1 cellular context compared by ENCODE assay signal in the genomic region with DNA sequence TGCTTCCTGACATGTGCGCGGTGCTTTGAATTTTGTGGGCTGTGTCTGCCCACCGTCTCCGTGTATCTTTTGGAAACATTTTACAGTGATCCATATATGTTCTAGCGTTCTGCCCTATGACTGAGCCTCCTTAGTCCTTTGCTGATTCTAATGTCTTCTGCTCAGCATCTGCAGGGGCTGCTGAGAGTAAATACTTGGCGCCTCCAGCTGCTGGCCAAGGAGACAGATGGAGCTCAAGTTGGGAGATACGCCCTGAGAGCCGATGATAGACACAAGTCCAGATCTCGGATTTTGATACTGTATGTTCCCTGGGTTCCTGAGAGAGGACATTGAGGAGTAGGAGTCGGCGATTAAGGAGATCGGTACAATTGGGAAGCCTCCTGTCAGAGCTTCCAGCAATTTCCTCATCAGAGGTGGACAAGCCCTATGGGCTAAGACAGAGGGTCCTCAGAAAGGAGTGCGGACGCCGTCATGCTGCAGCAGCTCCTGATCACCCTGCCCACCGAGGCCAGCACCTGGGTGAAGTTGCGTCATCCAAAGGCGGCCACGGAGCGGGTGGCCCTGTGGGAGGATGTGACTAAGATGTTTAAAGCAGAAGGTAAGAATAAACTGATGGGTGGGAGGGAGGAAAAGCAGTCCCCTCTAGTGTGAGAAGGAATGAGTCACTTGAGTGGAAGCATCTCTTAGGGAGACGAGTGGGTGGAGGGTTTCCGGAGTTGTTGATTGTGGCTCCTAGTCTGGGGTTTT.
TF ChIP-seq lines count a peak whose summit lies in the region.

No MANE protein-coding gene starts in this region.

TF ChIP-seq in H1, 55 proteins besides CTCF, POLR2A, EP300 and RAD21:
- TF ChIP-seq, protein P1, sequence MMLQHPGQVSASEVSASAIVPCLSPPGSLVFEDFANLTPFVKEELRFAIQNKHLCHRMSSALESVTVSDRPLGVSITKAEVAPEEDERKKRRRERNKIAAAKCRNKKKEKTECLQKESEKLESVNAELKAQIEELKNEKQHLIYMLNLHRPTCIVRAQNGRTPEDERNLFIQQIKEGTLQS (IDR thresholded peaks at IDR 0.05; ENCODE audit: insufficient read depth, low read depth, low read length) = 0 out of 2 replicates have a peak, but pooled peaks have one; percentile 21
- TF ChIP-seq PHF8 (conservative IDR thresholded peaks at IDR 0.05; ENCODE audit: low read depth, low read length) (0 out of 2 replicates have a peak, but pooled peaks have one; percentile 2), TBP (IDR thresholded peaks at IDR 0.05; ENCODE audit: low read depth, low read length) (no peak), JUND (IDR thresholded peaks at IDR 0.05; ENCODE audit: low read length) (peak; percentile 75), EZH2 (IDR thresholded peaks at IDR 0.05; ENCODE audit: low read depth, low read length, severe bottlenecking) (no peak), CEBPB (IDR thresholded peaks at IDR 0.05; ENCODE audit: low read depth, low read length) (peak; percentile 88), TAF1 (IDR thresholded peaks at IDR 0.05; ENCODE audit: low read depth, low read length) (0 out of 2 replicates have a peak, but pooled peaks have one; percentile 13), SIN3A (conservative IDR thresholded peaks at IDR 0.05 in 1 of 2, IDR thresholded peaks at IDR 0.05 in 1 of 2; ENCODE audit: low read depth in 1 of 2, low read length in 2 of 2) (0 out of 4 replicates have a peak, but pooled peaks of 1 of the 2 experiments have one; percentile 9)
TF ChIP-seq in H1: peak in this region for 6.
